ENCODE assay signal across 1 cellular context in the genomic region with DNA sequence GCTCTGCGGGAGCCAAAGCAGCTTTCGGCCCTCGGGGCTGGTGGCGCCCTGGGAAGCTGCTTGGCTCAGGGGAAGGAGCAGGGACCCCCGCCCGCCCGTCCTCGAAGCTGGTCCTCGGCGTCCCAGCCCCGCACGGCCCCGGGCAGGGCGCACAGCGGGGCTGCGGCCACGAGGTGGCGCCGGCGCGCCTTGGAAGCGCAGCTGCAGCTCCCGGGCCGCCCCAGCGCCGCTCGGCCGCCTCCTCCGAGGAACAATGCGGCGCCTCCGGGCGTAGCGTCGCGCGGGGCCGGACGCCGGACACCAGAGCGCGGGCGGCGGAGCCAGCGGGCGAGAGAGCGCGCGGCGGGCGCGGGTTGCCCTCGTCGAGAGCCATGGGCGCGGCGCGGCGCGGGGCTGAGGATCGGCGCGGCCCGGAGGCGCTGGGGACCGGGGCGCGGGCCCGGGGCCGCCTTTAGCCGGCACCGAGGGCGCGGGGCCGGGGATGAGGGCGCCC.
TF ChIP-seq lines count a peak whose summit lies in the region.

A gene with protein sequence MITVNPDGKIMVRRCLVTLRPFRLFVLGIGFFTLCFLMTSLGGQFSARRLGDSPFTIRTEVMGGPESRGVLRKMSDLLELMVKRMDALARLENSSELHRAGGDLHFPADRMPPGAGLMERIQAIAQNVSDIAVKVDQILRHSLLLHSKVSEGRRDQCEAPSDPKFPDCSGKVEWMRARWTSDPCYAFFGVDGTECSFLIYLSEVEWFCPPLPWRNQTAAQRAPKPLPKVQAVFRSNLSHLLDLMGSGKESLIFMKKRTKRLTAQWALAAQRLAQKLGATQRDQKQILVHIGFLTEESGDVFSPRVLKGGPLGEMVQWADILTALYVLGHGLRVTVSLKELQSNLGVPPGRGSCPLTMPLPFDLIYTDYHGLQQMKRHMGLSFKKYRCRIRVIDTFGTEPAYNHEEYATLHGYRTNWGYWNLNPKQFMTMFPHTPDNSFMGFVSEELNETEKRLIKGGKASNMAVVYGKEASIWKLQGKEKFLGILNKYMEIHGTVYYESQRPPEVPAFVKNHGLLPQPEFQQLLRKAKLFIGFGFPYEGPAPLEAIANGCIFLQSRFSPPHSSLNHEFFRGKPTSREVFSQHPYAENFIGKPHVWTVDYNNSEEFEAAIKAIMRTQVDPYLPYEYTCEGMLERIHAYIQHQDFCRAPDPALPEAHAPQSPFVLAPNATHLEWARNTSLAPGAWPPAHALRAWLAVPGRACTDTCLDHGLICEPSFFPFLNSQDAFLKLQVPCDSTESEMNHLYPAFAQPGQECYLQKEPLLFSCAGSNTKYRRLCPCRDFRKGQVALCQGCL (plus strand): TSS at position 229 of the 493 bp plus-strand sequence. CDS start 626 bp downstream, outside the sequence.

TF ChIP-seq in K562, 482 proteins besides CTCF, POLR2A, EP300 and RAD21 (continued from another document and continues in another):
- TF ChIP-seq GATAD2B (IDR thresholded peaks at IDR 0.05; ENCODE audit: borderline replicate concordance): peak; percentile 69; the same call in 1 of the 2 replicates
- peak; percentile 18; the same call in 1 of the 2 replicates for TF ChIP-seq ESRRA (IDR thresholded peaks at IDR 0.05; ENCODE audit: borderline replicate concordance, low read depth)
- no peak for TF ChIP-seq ZSCAN32 (CRISPR knock-in tag; IDR thresholded peaks at IDR 0.05)
- TF ChIP-seq STAT5B (CRISPR knock-in tag; IDR thresholded peaks at IDR 0.05): no peak
- TF ChIP-seq, protein P1, sequence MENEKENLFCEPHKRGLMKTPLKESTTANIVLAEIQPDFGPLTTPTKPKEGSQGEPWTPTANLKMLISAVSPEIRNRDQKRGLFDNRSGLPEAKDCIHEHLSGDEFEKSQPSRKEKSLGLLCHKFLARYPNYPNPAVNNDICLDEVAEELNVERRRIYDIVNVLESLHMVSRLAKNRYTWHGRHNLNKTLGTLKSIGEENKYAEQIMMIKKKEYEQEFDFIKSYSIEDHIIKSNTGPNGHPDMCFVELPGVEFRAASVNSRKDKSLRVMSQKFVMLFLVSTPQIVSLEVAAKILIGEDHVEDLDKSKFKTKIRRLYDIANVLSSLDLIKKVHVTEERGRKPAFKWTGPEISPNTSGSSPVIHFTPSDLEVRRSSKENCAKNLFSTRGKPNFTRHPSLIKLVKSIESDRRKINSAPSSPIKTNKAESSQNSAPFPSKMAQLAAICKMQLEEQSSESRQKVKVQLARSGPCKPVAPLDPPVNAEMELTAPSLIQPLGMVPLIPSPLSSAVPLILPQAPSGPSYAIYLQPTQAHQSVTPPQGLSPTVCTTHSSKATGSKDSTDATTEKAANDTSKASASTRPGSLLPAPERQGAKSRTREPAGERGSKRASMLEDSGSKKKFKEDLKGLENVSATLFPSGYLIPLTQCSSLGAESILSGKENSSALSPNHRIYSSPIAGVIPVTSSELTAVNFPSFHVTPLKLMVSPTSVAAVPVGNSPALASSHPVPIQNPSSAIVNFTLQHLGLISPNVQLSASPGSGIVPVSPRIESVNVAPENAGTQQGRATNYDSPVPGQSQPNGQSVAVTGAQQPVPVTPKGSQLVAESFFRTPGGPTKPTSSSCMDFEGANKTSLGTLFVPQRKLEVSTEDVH (IDR thresholded peaks at IDR 0.05; ENCODE audit: low read depth, partially characterized antibody): no peak
- no peak for TF ChIP-seq BRF1 (IDR thresholded peaks at IDR 0.05; ENCODE audit: borderline replicate concordance, extremely low read depth, insufficient read length)
- peak in 1 of 2 experiments; percentile 13; a peak in 1 of 4 replicates for TF ChIP-seq NRF1 (conservative IDR thresholded peaks at IDR 0.05 in 1 of 2, IDR thresholded peaks at IDR 0.05 in 1 of 2)
- TF ChIP-seq STAG1 (CRISPR knock-in tag; IDR thresholded peaks at IDR 0.05; ENCODE audit: borderline replicate concordance): peak; percentile 38; the same call in 1 of the 2 replicates
- TF ChIP-seq, protein P2, sequence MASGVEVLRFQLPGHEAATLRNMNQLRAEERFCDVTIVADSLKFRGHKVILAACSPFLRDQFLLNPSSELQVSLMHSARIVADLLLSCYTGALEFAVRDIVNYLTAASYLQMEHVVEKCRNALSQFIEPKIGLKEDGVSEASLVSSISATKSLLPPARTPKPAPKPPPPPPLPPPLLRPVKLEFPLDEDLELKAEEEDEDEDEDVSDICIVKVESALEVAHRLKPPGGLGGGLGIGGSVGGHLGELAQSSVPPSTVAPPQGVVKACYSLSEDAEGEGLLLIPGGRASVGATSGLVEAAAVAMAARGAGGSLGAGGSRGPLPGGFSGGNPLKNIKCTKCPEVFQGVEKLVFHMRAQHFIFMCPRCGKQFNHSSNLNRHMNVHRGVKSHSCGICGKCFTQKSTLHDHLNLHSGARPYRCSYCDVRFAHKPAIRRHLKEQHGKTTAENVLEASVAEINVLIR (CRISPR knock-in tag; IDR thresholded peaks at IDR 0.05): no peak
- TF ChIP-seq ZNF165 (CRISPR knock-in tag; IDR thresholded peaks at IDR 0.05; ENCODE audit: borderline replicate concordance): no peak
- peak; percentile 41; the same call in 1 of the 2 replicates for TF ChIP-seq ZBTB7A (IDR thresholded peaks at IDR 0.05; ENCODE audit: borderline replicate concordance, control insufficient read depth, low read depth, low read length)
- TF ChIP-seq HDAC1 (IDR thresholded peaks at IDR 0.05): no peak
- TF ChIP-seq ZNF146 (CRISPR knock-in tag; IDR thresholded peaks at IDR 0.05; ENCODE audit: unreplicated experiment): no peak
- TF ChIP-seq RB1 (IDR thresholded peaks at IDR 0.05; ENCODE audit: low read depth): peak; percentile 89
- TF ChIP-seq ZNF589 (CRISPR knock-in tag; IDR thresholded peaks at IDR 0.05; ENCODE audit: low read depth): no peak
- TF ChIP-seq, protein P3, sequence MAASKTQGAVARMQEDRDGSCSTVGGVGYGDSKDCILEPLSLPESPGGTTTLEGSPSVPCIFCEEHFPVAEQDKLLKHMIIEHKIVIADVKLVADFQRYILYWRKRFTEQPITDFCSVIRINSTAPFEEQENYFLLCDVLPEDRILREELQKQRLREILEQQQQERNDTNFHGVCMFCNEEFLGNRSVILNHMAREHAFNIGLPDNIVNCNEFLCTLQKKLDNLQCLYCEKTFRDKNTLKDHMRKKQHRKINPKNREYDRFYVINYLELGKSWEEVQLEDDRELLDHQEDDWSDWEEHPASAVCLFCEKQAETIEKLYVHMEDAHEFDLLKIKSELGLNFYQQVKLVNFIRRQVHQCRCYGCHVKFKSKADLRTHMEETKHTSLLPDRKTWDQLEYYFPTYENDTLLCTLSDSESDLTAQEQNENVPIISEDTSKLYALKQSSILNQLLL (CRISPR knock-in tag; IDR thresholded peaks at IDR 0.05; ENCODE audit: borderline replicate concordance): no peak
- TF ChIP-seq HNRNPUL1 (IDR thresholded peaks at IDR 0.05; ENCODE audit: low read length): no peak
- TF ChIP-seq, protein P4, sequence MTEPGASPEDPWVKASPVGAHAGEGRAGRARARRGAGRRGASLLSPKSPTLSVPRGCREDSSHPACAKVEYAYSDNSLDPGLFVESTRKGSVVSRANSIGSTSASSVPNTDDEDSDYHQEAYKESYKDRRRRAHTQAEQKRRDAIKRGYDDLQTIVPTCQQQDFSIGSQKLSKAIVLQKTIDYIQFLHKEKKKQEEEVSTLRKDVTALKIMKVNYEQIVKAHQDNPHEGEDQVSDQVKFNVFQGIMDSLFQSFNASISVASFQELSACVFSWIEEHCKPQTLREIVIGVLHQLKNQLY (CRISPR knock-in tag; conservative IDR thresholded peaks at IDR 0.05): no peak
- TF ChIP-seq CCNT2 (IDR thresholded peaks at IDR 0.05; ENCODE audit: borderline replicate concordance, extremely low read depth, insufficient read length, low read depth, low read length): peak; percentile 27
- TF ChIP-seq COPS2 (conservative IDR thresholded peaks at IDR 0.05): no peak
- TF ChIP-seq ZFPM2 (CRISPR knock-in tag; IDR thresholded peaks at IDR 0.05): no peak
- TF ChIP-seq, protein P5, sequence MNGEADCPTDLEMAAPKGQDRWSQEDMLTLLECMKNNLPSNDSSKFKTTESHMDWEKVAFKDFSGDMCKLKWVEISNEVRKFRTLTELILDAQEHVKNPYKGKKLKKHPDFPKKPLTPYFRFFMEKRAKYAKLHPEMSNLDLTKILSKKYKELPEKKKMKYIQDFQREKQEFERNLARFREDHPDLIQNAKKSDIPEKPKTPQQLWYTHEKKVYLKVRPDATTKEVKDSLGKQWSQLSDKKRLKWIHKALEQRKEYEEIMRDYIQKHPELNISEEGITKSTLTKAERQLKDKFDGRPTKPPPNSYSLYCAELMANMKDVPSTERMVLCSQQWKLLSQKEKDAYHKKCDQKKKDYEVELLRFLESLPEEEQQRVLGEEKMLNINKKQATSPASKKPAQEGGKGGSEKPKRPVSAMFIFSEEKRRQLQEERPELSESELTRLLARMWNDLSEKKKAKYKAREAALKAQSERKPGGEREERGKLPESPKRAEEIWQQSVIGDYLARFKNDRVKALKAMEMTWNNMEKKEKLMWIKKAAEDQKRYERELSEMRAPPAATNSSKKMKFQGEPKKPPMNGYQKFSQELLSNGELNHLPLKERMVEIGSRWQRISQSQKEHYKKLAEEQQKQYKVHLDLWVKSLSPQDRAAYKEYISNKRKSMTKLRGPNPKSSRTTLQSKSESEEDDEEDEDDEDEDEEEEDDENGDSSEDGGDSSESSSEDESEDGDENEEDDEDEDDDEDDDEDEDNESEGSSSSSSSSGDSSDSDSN (IDR thresholded peaks at IDR 0.05; ENCODE audit: borderline replicate concordance in 1 of 2, low read depth in 2 of 2, low read length in 2 of 2): peak; percentile 83 to 91
- TF ChIP-seq SIN3B (IDR thresholded peaks at IDR 0.05; ENCODE audit: low read depth): peak; percentile 45; the same call in 1 of the 2 replicates
- peak; percentile 67; the same call in 1 of the 2 replicates for TF ChIP-seq FOXP1 (CRISPR knock-in tag; IDR thresholded peaks at IDR 0.05)
- TF ChIP-seq, protein P6, sequence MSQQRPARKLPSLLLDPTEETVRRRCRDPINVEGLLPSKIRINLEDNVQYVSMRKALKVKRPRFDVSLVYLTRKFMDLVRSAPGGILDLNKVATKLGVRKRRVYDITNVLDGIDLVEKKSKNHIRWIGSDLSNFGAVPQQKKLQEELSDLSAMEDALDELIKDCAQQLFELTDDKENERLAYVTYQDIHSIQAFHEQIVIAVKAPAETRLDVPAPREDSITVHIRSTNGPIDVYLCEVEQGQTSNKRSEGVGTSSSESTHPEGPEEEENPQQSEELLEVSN (IDR thresholded peaks at IDR 0.05; ENCODE audit: borderline replicate concordance in 1 of 2, extremely low read depth in 1 of 2, insufficient read depth in 1 of 2, insufficient read length in 1 of 2, low read depth in 1 of 2, low read length in 1 of 2, poor library complexity in 1 of 2, severe bottlenecking in 1 of 2): peak; percentile 33 to 66
- peak in 1 of 2 experiments; percentile 44; a peak in 2 of 4 replicates for TF ChIP-seq MAZ (CRISPR knock-in tag; conservative IDR thresholded peaks at IDR 0.05 in 1 of 2, IDR thresholded peaks at IDR 0.05 in 1 of 2)
- TF ChIP-seq FOXA3 (CRISPR knock-in tag; conservative IDR thresholded peaks at IDR 0.05 in 1 of 2, IDR thresholded peaks at IDR 0.05 in 1 of 2): 0 out of 4 replicates have a peak, but pooled peaks of 1 of the 2 experiments have one; percentile 50
- no peak for TF ChIP-seq FOXK1 (CRISPR knock-in tag; IDR thresholded peaks at IDR 0.05; ENCODE audit: borderline replicate concordance)
- no peak for TF ChIP-seq SRSF3 (IDR thresholded peaks at IDR 0.05; ENCODE audit: insufficient read depth, low read length)
- peak in 1 of 3 experiments; percentile 61 for TF ChIP-seq YY1 (IDR thresholded peaks at IDR 0.05; ENCODE audit: borderline replicate concordance in 1 of 3, control insufficient read depth in 1 of 3, extremely low read depth in 1 of 3, insufficient read depth in 3 of 3, insufficient read length in 1 of 3, insufficient replicate concordance in 2 of 3, low read depth in 1 of 3, low read length in 2 of 3)
- peak; percentile 23; the same call in 1 of the 2 replicates for TF ChIP-seq PHF8 (IDR thresholded peaks at IDR 0.05; ENCODE audit: borderline replicate concordance, low read length)
- TF ChIP-seq SMARCA4 (IDR thresholded peaks at IDR 0.05): no peak
- TF ChIP-seq CHD1 (IDR thresholded peaks at IDR 0.05; ENCODE audit: low read length): no peak
- TF ChIP-seq, protein P7, sequence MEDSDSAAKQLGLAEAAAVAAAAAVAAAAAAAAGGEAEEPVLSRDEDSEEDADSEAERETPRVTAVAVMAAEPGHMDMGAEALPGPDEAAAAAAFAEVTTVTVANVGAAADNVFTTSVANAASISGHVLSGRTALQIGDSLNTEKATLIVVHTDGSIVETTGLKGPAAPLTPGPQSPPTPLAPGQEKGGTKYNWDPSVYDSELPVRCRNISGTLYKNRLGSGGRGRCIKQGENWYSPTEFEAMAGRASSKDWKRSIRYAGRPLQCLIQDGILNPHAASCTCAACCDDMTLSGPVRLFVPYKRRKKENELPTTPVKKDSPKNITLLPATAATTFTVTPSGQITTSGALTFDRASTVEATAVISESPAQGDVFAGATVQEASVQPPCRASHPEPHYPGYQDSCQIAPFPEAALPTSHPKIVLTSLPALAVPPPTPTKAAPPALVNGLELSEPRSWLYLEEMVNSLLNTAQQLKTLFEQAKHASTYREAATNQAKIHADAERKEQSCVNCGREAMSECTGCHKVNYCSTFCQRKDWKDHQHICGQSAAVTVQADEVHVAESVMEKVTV (CRISPR knock-in tag; IDR thresholded peaks at IDR 0.05): 0 out of 2 replicates have a peak, but pooled peaks have one; percentile 8
- TF ChIP-seq NFIC (IDR thresholded peaks at IDR 0.05): no peak
- TF ChIP-seq CREM (IDR thresholded peaks at IDR 0.05; ENCODE audit: low read depth): peak; percentile 24; the same call in 1 of the 2 replicates
- TF ChIP-seq BCOR (IDR thresholded peaks at IDR 0.05): no peak
- peak; percentile 76 for TF ChIP-seq CXXC5 (CRISPR knock-in tag; IDR thresholded peaks at IDR 0.05)
- TF ChIP-seq SMC3 (conservative IDR thresholded peaks at IDR 0.05; ENCODE audit: insufficient read depth, low read depth, low read length): peak; percentile 92
- TF ChIP-seq RCOR1 (IDR thresholded peaks at IDR 0.05; ENCODE audit: borderline replicate concordance in 1 of 2, low read depth in 2 of 2, low read length in 2 of 2): 0 out of 4 replicates have a peak, but pooled peaks of 1 of the 2 experiments have one; percentile 27
- TF ChIP-seq JUND (IDR thresholded peaks at IDR 0.05; ENCODE audit: borderline replicate concordance, low read depth, low read length): no peak
- TF ChIP-seq JUND (tag; IDR thresholded peaks at IDR 0.05; ENCODE audit: borderline replicate concordance, low read depth, low read length): no peak
- TF ChIP-seq XRCC4 (IDR thresholded peaks at IDR 0.05; ENCODE audit: extremely low read depth, insufficient read depth, insufficient read length): no peak
- TF ChIP-seq, protein P8, sequence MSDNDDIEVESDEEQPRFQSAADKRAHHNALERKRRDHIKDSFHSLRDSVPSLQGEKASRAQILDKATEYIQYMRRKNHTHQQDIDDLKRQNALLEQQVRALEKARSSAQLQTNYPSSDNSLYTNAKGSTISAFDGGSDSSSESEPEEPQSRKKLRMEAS (CRISPR knock-in tag; IDR thresholded peaks at IDR 0.05): peak; percentile 35; the same call in 1 of the 2 replicates
- TF ChIP-seq TEAD4 (IDR thresholded peaks at IDR 0.05; ENCODE audit: low read length): no peak
- TF ChIP-seq TEAD4 (CRISPR knock-in tag; IDR thresholded peaks at IDR 0.05; ENCODE audit: borderline replicate concordance): peak; percentile 67; the same call in 1 of the 2 replicates
